8 cellular contexts compared by ENCODE assay signal in genomic region chr19:13621413-13621812, GRCh38.
DNase-seq lines count a peak whose midpoint lies in the region; ATAC-seq, FAIRE-seq and TF ChIP-seq lines count a peak whose summit lies in the region.

No MANE protein-coding gene starts in this region.

- in situ Hi-C loops in HepG2 (cut with HindIII; ENCODE audit: extremely low pct_ligation_motif_present, low pct_unique_long_range_greater_than_20kb) (no loop called here), HAP-1 (cut with MboI; ENCODE audit: low sequenced_read_pairs) (no loop called here)

- no peak for DNase-seq in HepG2 (ENCODE audit: low spot score)
- DNase-seq in right lobe of liver = no peak
- peak; percentile 66 for DNase-seq in activated CD8-positive, alpha-beta memory T cell treated with anti-CD3 and anti-CD28 coated beads for 24 hours
- DNase-seq in iPS DF 19.7 (ENCODE audit: low read depth, low spot score) = peak; percentile 69
- DNase-seq in stimulated activated naive CD8-positive, alpha-beta T cell treated with anti-CD3 and anti-CD28 coated beads, Interleukin-15, amount 100 ng/mL, for 72 hours = peak; percentile 20 to 54
- DNase-seq in nephron progenitor cell = no peak
- DNase-seq in HAP-1 (ENCODE audit: low spot score in 2 of 2) = no peak

- no peak for FAIRE-seq in HepG2 (lab: Jason Lieb, UNC)

- TF ChIP-seq CTCF in HepG2 (CRISPR knock-in tag; IDR thresholded peaks at IDR 0.05) (peak; percentile 31; the same call in 1 of the 2 replicates), right lobe of liver (IDR thresholded peaks at IDR 0.05) (no peak), nephron progenitor cell (IDR thresholded peaks at IDR 0.05) (no peak)

- H2AFZ ChIP-seq in HepG2 (ENCODE audit: low read length) = no peak overlapping the region

- H3K9me3 ChIP-seq in HepG2 (ENCODE audit: low read length) (no peaks in the 10 kb centered on the region), right lobe of liver (no peaks in the 10 kb centered on the region), HAP-1 (no peaks in the 10 kb centered on the region)

- no peak overlapping the region for H3K9ac ChIP-seq in HepG2 (ENCODE audit: insufficient read depth, low read depth, low read length)

- H3K4me3 Mint-ChIP-seq in stimulated activated naive CD8-positive, alpha-beta T cell treated with anti-CD3 and anti-CD28 coated beads, Interleukin-15, amount 100 ng/mL, for 72 hours = no peak overlapping the region
- H3K4me3 Mint-ChIP-seq in nephron progenitor cell = no peak overlapping the region

- H3K27ac Mint-ChIP-seq in stimulated activated naive CD8-positive, alpha-beta T cell treated with anti-CD3 and anti-CD28 coated beads, Interleukin-15, amount 100 ng/mL, for 72 hours = no peak overlapping the region
- no peak overlapping the region for H3K27ac Mint-ChIP-seq in nephron progenitor cell

- H3K27ac ChIP-seq in HepG2 (ENCODE audit: extremely low read length, insufficient read depth, low read length) (no peak overlapping the region), right lobe of liver (no peak overlapping the region)

- TF ChIP-seq RAD21 in HepG2 (CRISPR knock-in tag; IDR thresholded peaks at IDR 0.05) = no peak

- no peaks in the 10 kb centered on the region for H3K4me1 Mint-ChIP-seq in stimulated activated naive CD8-positive, alpha-beta T cell treated with anti-CD3 and anti-CD28 coated beads, Interleukin-15, amount 100 ng/mL, for 72 hours
- H3K4me1 Mint-ChIP-seq in nephron progenitor cell = peaks cover 32% of the 10 kb centered on the region

- CTCF ChIA-PET in HepG2 (lab: Yijun Ruan, JAX; ENCODE audit: low intra/inter-chr PET ratio, low total read pairs) = no interaction called here

- H3K4me1 ChIP-seq in HepG2 (ENCODE audit: insufficient read depth, low read length) (no peaks in the 10 kb centered on the region), right lobe of liver (no peaks in the 10 kb centered on the region), HAP-1 (no peaks in the 10 kb centered on the region)

- H3K27me3 Mint-ChIP-seq in stimulated activated naive CD8-positive, alpha-beta T cell treated with anti-CD3 and anti-CD28 coated beads, Interleukin-15, amount 100 ng/mL, for 72 hours = peaks cover 72% of the 10 kb centered on the region
- peaks cover 77% of the 10 kb centered on the region for H3K27me3 Mint-ChIP-seq in nephron progenitor cell (ENCODE audit: low read depth, poor library complexity)

- no peaks in the 10 kb centered on the region for H4K20me1 ChIP-seq in HepG2 (ENCODE audit: insufficient read depth, low read length)

- TF ChIP-seq EP300 in HepG2 (IDR thresholded peaks at IDR 0.05; ENCODE audit: low read depth in 2 of 2, low read length in 2 of 2) (no peak), HepG2 (CRISPR knock-in tag; IDR thresholded peaks at IDR 0.05; ENCODE audit: borderline replicate concordance) (no peak)

- ATAC-seq in HepG2 = no peak
- ATAC-seq in right lobe of liver = no peak
- peak; percentile 94 for ATAC-seq in stimulated activated naive CD8-positive, alpha-beta T cell treated with anti-CD3 and anti-CD28 coated beads, Interleukin-15, amount 100 ng/mL, for 72 hours
- no peak for ATAC-seq in HG03354 (IDR thresholded peaks at IDR 0.05; ENCODE audit: poor library complexity, severe bottlenecking, unreplicated experiment)

- peaks cover 5 to 27% of the 10 kb centered on the region in 2 experiments; a peak in 3 of 5 replicates for H3K27me3 ChIP-seq in HepG2 (ENCODE audit: control insufficient read depth in 1 of 2, insufficient read depth in 2 of 2, low read length in 2 of 2)
- H3K27me3 ChIP-seq in right lobe of liver = no peaks in the 10 kb centered on the region
- peaks cover 24% of the 10 kb centered on the region for H3K27me3 ChIP-seq in HAP-1 (ENCODE audit: low read depth)

- no TSS peak for BruUV-seq in HepG2 (replicated peaks; lab: Mats Ljungman, UMichigan)

- no peak overlapping the region for H3K4me2 ChIP-seq in HepG2 (ENCODE audit: low read depth, low read length)

- H3K79me2 ChIP-seq in HepG2 (ENCODE audit: insufficient read depth, low read length) = no peaks in the 10 kb centered on the region

- TF ChIP-seq POLR2A in HepG2 (IDR thresholded peaks at IDR 0.05; ENCODE audit: insufficient read depth in 1 of 2, low read depth in 2 of 2, low read length in 2 of 2) (no peak), right lobe of liver (IDR thresholded peaks at IDR 0.05) (no peak)

- POLR2A ChIA-PET in HepG2 (lab: Yijun Ruan, JAX) = no interaction called here

- H3K9me3 Mint-ChIP-seq in stimulated activated naive CD8-positive, alpha-beta T cell treated with anti-CD3 and anti-CD28 coated beads, Interleukin-15, amount 100 ng/mL, for 72 hours = no peaks in the 10 kb centered on the region
- no peaks in the 10 kb centered on the region for H3K9me3 Mint-ChIP-seq in nephron progenitor cell

- H3K36me3 ChIP-seq in HepG2 (replicated peaks in 1 of 2; ENCODE audit: control insufficient read depth in 1 of 2, insufficient read depth in 2 of 2, low read length in 2 of 2) = no peaks in the 10 kb centered on the region
- H3K36me3 ChIP-seq in right lobe of liver = no peaks in the 10 kb centered on the region
- H3K36me3 ChIP-seq in HAP-1 (replicated peaks) = no peaks in the 10 kb centered on the region

- no peaks in the 10 kb centered on the region for H3K36me3 Mint-ChIP-seq in nephron progenitor cell (ENCODE audit: low read depth)

- H3K4me3 ChIP-seq in HepG2 (replicated peaks in 1 of 3; ENCODE audit: insufficient read depth in 1 of 3, low read depth in 2 of 3, low read length in 3 of 3) = no peak overlapping the region
- H3K4me3 ChIP-seq in right lobe of liver = no peak overlapping the region
- H3K4me3 ChIP-seq in HAP-1 = no peak overlapping the region

- 60% methylated on average over 3 of the region's 6 CpGs for WGBS in HepG2 (ENCODE audit: low lambda C conversion rate)
- 59% methylated on average over 4 of the region's 6 CpGs for WGBS in right lobe of liver (ENCODE audit: insufficient coverage, low coverage, low lambda C conversion rate, missing lambda C conversion rate)

- intact Hi-C loops in HepG2 (cut with micrococcal nuclease; ENCODE audit: unreplicated experiment) (no loop called here), right lobe of liver (cut with DNase I) (no loop called here)

TF ChIP-seq in HepG2, 621 proteins besides CTCF, POLR2A, EP300 and RAD21:
- no peak for TF ChIP-seq KLF6 (CRISPR knock-in tag; IDR thresholded peaks at IDR 0.05)
- no peak for TF ChIP-seq ZNF7 (CRISPR knock-in tag; IDR thresholded peaks at IDR 0.05)
- no peak for TF ChIP-seq MED13 (CRISPR knock-in tag; IDR thresholded peaks at IDR 0.05)
- peak; percentile 30; the same call in 1 of the 2 replicates for TF ChIP-seq STAG1 (CRISPR knock-in tag; IDR thresholded peaks at IDR 0.05)
- no peak for TF ChIP-seq MAFF (IDR thresholded peaks at IDR 0.05; ENCODE audit: low read depth, low read length)
- TF ChIP-seq LRRFIP1 (CRISPR knock-in tag; conservative IDR thresholded peaks at IDR 0.05) = no peak
- peak; percentile 63 for TF ChIP-seq FOSL2 (CRISPR knock-in tag; IDR thresholded peaks at IDR 0.05)
- TF ChIP-seq SOX5 (CRISPR knock-in tag; IDR thresholded peaks at IDR 0.05; ENCODE audit: borderline replicate concordance) = no peak

Comparison
In these comparisons a context has a peak if more than half of its experiments do, and no peak if none do; other contexts are left out.
1. DNase-seq: peak in activated CD8-positive, alpha-beta memory T cell treated with anti-CD3 and anti-CD28 coated beads for 24 hours (single experiment), iPS DF 19.7 (single experiment) and stimulated activated naive CD8-positive, alpha-beta T cell treated with anti-CD3 and anti-CD28 coated beads, Interleukin-15, amount 100 ng/mL, for 72 hours (2 of 2); none in HepG2 (single experiment), right lobe of liver (0 of 3), nephron progenitor cell (single experiment) and HAP-1 (0 of 2).